In genomic region chr18:12884521-12885323, GRCh38 we compare ENCODE assay signal across 8 cellular contexts. TPM values are rescaled to one million over a fixed set of nuclear protein-coding genes. Genes with fewer than 3 reads are reported as not detected.
DNase-seq lines count a peak whose midpoint lies in the region; ATAC-seq and TF ChIP-seq lines count a peak whose summit lies in the region.

No MANE protein-coding gene starts in this region.

- peak overlapping the region; percentile 94 for H3K27ac ChIP-seq in muscle layer of duodenum (ENCODE audit: low read length)

- POLR2A ChIA-PET in Caco-2 (lab: Charles Lee), result interaction anchor here (1.2 to 2.1 kb wide), 6 partner anchors 22 to 182 kb away, joined by 4 to 70 read pairs (median 24); partner anchors contain the start of genes CEP192, CEP76 and PSMG2

- H3K9me3 Mint-ChIP-seq in Caco-2 (ENCODE audit: unreplicated experiment), result no peaks in the 10 kb centered on the region

- H3K4me2 ChIP-seq in Loucy (ENCODE audit: low read depth, low read length, poor library complexity, severe bottlenecking), result peak overlapping the region; percentile 98

- ATAC-seq in GM18498 (IDR thresholded peaks at IDR 0.05; ENCODE audit: unreplicated experiment), result no peak

- H3K79me2 ChIP-seq in Loucy (ENCODE audit: insufficient read depth, low read length), result peaks cover 44% of the 10 kb centered on the region

- peaks cover 32% of the 10 kb centered on the region for H4K20me1 ChIP-seq in Loucy (ENCODE audit: insufficient read depth, low read length, poor library complexity, severe bottlenecking)

- peak overlapping the region; percentile 75 for H3K9ac ChIP-seq in Loucy (ENCODE audit: low read depth, low read length, poor library complexity, severe bottlenecking)

- CTCF ChIA-PET in Caco-2 (lab: Charles Lee), result interaction anchor here (0.6 kb wide), 1 partner anchor 60 kb away, joined by 3 read pairs; no protein-coding TSS in a partner anchor

- H3F3A ChIP-seq in Loucy (ENCODE audit: low read depth), result peaks cover 8% of the 10 kb centered on the region; the same call in 1 of the 2 replicates

- no peaks in the 10 kb centered on the region for H3K9me2 ChIP-seq in Loucy (replicated peaks; ENCODE audit: low read depth, low read length)

- TF ChIP-seq CTCF in Caco-2 (IDR thresholded peaks at IDR 0.05; ENCODE audit: insufficient read depth in 1 of 2, low read depth in 1 of 2, low read length in 1 of 2, severe bottlenecking in 1 of 2, unreplicated experiment in 1 of 2) (no peak), Loucy (conservative IDR thresholded peaks at IDR 0.05; ENCODE audit: low read length) (no peak)

- DNase-seq in Caco-2, result no peak
- peak; percentile 40 for DNase-seq in cerebellar cortex (ENCODE audit: low spot score)
- no peak for DNase-seq in glomerular visceral epithelial cell (ENCODE audit: extremely low spot score)
- no peak for DNase-seq in kidney tubule cell (ENCODE audit: low spot score)
- DNase-seq in NCI-H1105 (lab: John Stamatoyannopoulos, UW), result no peak

- H3K9me3 ChIP-seq in Caco-2, result no peaks in the 10 kb centered on the region
- no peaks in the 10 kb centered on the region for H3K9me3 ChIP-seq in Loucy (ENCODE audit: insufficient read depth, low read depth, low read length)
- no peaks in the 10 kb centered on the region for H3K9me3 ChIP-seq in muscle layer of duodenum (ENCODE audit: control insufficient read depth in 1 of 2, low read length in 2 of 2)

- H3K36me3 ChIP-seq in Caco-2 (ENCODE audit: control insufficient read depth, insufficient read depth, low read length) (no peaks in the 10 kb centered on the region), Loucy (ENCODE audit: insufficient read depth, low read length) (no peaks in the 10 kb centered on the region), muscle layer of duodenum (ENCODE audit: control insufficient read depth in 1 of 2, insufficient read depth in 2 of 2, low read length in 2 of 2) (peaks cover 0 to 4% of the 10 kb centered on the region in 2 donors)

- intact Hi-C loops in Caco-2 (cut with micrococcal nuclease; ENCODE audit: unreplicated experiment), result no loop called here

- H2AFZ ChIP-seq in Loucy (ENCODE audit: low read length), result peak overlapping the region; percentile 93

- H3K4me3 Mint-ChIP-seq in Caco-2 (ENCODE audit: unreplicated experiment), result peak overlapping the region; percentile 73

- H3K4me1 ChIP-seq in Caco-2, result peaks cover 10% of the 10 kb centered on the region
- peaks cover 38% of the 10 kb centered on the region for H3K4me1 ChIP-seq in Loucy (ENCODE audit: insufficient read depth, low read length, poor library complexity, severe bottlenecking)
- H3K4me1 ChIP-seq in muscle layer of duodenum (ENCODE audit: control insufficient read depth in 1 of 2, insufficient read depth in 2 of 2, low read length in 2 of 2), result peaks cover 4 to 18% of the 10 kb centered on the region in 2 donors

- peaks cover 20% of the 10 kb centered on the region for H3K4me1 Mint-ChIP-seq in Caco-2 (ENCODE audit: low read depth, unreplicated experiment)

- peaks cover 35% of the 10 kb centered on the region for H3K36me3 Mint-ChIP-seq in Caco-2 (ENCODE audit: insufficient read depth, unreplicated experiment)

- H3K27me3 Mint-ChIP-seq in Caco-2 (ENCODE audit: insufficient read depth, unreplicated experiment), result no peaks in the 10 kb centered on the region

- H3K27me3 ChIP-seq in Caco-2 (replicated peaks; ENCODE audit: control insufficient read depth, insufficient read depth, low read length) (no peaks in the 10 kb centered on the region), Loucy (ENCODE audit: insufficient read depth, low read length, poor library complexity, severe bottlenecking) (no peaks in the 10 kb centered on the region), muscle layer of duodenum (ENCODE audit: low read depth, low read length) (no peaks in the 10 kb centered on the region)

- TSS peak; percentile 72 for BruUV-seq in Caco-2 (replicated peaks; lab: Mats Ljungman, UMichigan)

- peak overlapping the region; percentile 82 for H3K27ac Mint-ChIP-seq in Caco-2 (ENCODE audit: unreplicated experiment)

- H3K4me3 ChIP-seq in Caco-2 (ENCODE audit: low read depth, low read length) (peak overlapping the region; percentile 83), Loucy (ENCODE audit: low read length, poor library complexity, severe bottlenecking) (peak overlapping the region; percentile 85), muscle layer of duodenum (ENCODE audit: low read depth in 1 of 2, low read length in 2 of 2) (peak overlapping the region; percentile 66 to 89)

RNA-seq across cellular contexts. Expression of gene PTPN2, which starts 0.7 kb away (rescaled TPM):
- 53.4 and 55.0 TPM in 2 replicates for total RNA-seq in Caco-2 (2022)
